Comparison of ENCODE assay signal across 25 cellular contexts in the genomic region with DNA sequence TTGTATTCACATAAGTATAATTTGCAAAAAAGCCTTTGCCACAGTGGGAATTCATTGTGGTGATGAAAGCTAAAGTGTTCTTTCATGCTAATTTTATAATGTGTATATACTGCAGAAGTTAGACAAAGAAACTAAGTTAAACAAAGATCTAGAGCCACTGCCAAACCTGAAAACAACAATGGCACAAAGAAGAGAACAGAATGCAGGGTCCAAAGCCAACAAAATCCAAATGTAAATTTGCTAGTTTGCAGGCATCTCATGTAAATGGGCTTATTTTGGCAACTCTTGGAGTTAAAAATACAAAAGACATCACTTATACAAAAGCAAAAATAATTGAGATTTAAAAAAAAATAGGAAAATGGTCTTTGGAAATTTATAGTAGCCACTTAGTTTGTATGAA.
DNase-seq lines count a peak whose midpoint lies in the region; ATAC-seq, FAIRE-seq and TF ChIP-seq lines count a peak whose summit lies in the region.
"Had no signal": no experiment of that assay in that cellular context is flagged by ENCODE, and none has a peak within 500 bp of the region (broad histone marks: within the 10 kb centered on the region; RNA-seq: fewer than 3 reads in every experiment).

No MANE protein-coding gene starts in this region.

- peaks cover 24% of the 10 kb centered on the region for H3K36me3 Mint-ChIP-seq in brain

- H3K4me3 ChIP-seq in A549 = no peak overlapping the region
- no peak overlapping the region for H3K4me3 ChIP-seq in HUES64 (ENCODE audit: low read length)
- H3K4me3 ChIP-seq: BLaER1 treated with 17β-estradiol and CSF1 and Interleukin-3, amounts not matched to agents 10 nM and 100 nM had no signal

- H3K9me3 ChIP-seq in A549 = no peaks in the 10 kb centered on the region
- H3K9me3 ChIP-seq in HUES64 (ENCODE audit: insufficient read depth, low read depth, low read length) = no peaks in the 10 kb centered on the region
- H3K9me3 ChIP-seq: SK-N-SH had no signal

- TF ChIP-seq CTCF in A549 (IDR thresholded peaks at IDR 0.05) (no peak), brain (conservative IDR thresholded peaks at IDR 0.05) (no peak)

- peaks cover 88% of the 10 kb centered on the region for H3K4me1 Mint-ChIP-seq in brain

- no peak for DNase-seq in A549 (ENCODE audit: low read depth in 1 of 2, low spot score in 1 of 2)
- DNase-seq in T1000 (lab: John Stamatoyannopoulos, UW) = no peak
- DNase-seq in NCI-H2227 treated with DMSO at 0.1 percent for 48 hours (lab: John Stamatoyannopoulos, UW) = no peak
- no peak for DNase-seq in central memory CD4-positive, alpha-beta T cell
- no peak for DNase-seq in D341Med (ENCODE audit: low spot score)
- DNase-seq: 8988T; CD8-positive, alpha-beta memory T cell; DMS 273 treated with DMSO at 0.1 percent for 48 hours; GF-D8; MV-4-11; NCI-H1436 treated with DMSO at 0.1 percent for 48 hours; NCI-H2029 treated with DMSO at 0.1 percent for 48 hours; NCI-H510A treated with DMSO at 0.1 percent for 48 hours; NCI-H82; SK-N-SH had no signal

- no peak overlapping the region for H3K4me2 ChIP-seq in A549
- H3K4me2 ChIP-seq: BLaER1 treated with 17β-estradiol and CSF1 and Interleukin-3, amounts not matched to agents 10 nM and 100 nM; SK-N-SH had no signal

- H3K9me3 Mint-ChIP-seq in brain = peaks cover 2 to 13% (median 10%) of the 10 kb centered on the region in 5 experiments
- H3K9me3 Mint-ChIP-seq: CD8-positive, alpha-beta memory T cell had no signal

- no peaks in the 10 kb centered on the region for H3K36me3 ChIP-seq in HUES64 (ENCODE audit: insufficient read depth, low read length)

- CTCF ChIA-PET in A549 (lab: Yijun Ruan, JAX) = interaction anchor here (0.6 to 1.8 kb wide), 3 partner anchors 9 to 1512 kb away, joined by 3 to 7 read pairs (median 4); no protein-coding TSS in a partner anchor

- no peaks in the 10 kb centered on the region for H3K27me3 ChIP-seq in HUES64 (ENCODE audit: insufficient read depth, low read length)
- no peaks in the 10 kb centered on the region for H3K27me3 ChIP-seq in layer of hippocampus (ENCODE audit: control insufficient read depth, insufficient read depth, low read length)
- H3K27me3 ChIP-seq: BLaER1 treated with 17β-estradiol and CSF1 and Interleukin-3, amounts not matched to agents 10 nM and 100 nM had no signal

- ATAC-seq in A549 = no peak
- ATAC-seq: Panc1, Right ventricle myocardium inferior had no signal

- H3K27me3 Mint-ChIP-seq in brain = no peaks in the 10 kb centered on the region
- H3K27me3 Mint-ChIP-seq: CD8-positive, alpha-beta memory T cell had no signal

- FAIRE-seq in A549 (lab: Jason Lieb, UNC) = peak; percentile 28
- FAIRE-seq: GM12891, GM18507, HTR-8/SVneo had no signal

- no peak for TF ChIP-seq POLR2A in A549 (IDR thresholded peaks at IDR 0.05; ENCODE audit: low read length)

- no peaks in the 10 kb centered on the region for H3K4me1 ChIP-seq in A549
- H3K4me1 ChIP-seq in HUES64 (ENCODE audit: insufficient read depth, low read length) = peaks cover 52% of the 10 kb centered on the region

- TF ChIP-seq EP300 in A549 (IDR thresholded peaks at IDR 0.05) = no peak

- H3K27ac ChIP-seq in A549 = no peak overlapping the region
- H3K27ac ChIP-seq in HUES64 (ENCODE audit: low read depth, low read length) = 0 out of 2 replicates have a peak overlapping the region, but pooled peaks have one; percentile 31
- H3K27ac ChIP-seq in layer of hippocampus (ENCODE audit: low read depth, low read length) = peak overlapping the region; percentile 53
- H3K27ac ChIP-seq: BLaER1 treated with 17β-estradiol and CSF1 and Interleukin-3, amounts not matched to agents 10 nM and 100 nM; HL-60 had no signal

- H3K4me3 Mint-ChIP-seq in brain = peak overlapping the region in 1 of 5 experiments; percentile 53
- H3K4me3 Mint-ChIP-seq: CD8-positive, alpha-beta memory T cell had no signal

- no peak for TF ChIP-seq RAD21 in A549 (conservative IDR thresholded peaks at IDR 0.05 in 1 of 2, IDR thresholded peaks at IDR 0.05 in 1 of 2)

- POLR2A ChIA-PET in A549 (lab: Yijun Ruan, JAX) = no interaction called here

- no peak overlapping the region for H3K9ac ChIP-seq in HUES64 (ENCODE audit: low read depth, low read length)
- H3K9ac ChIP-seq: BLaER1 treated with 17β-estradiol and CSF1 and Interleukin-3, amounts not matched to agents 10 nM and 100 nM; SK-N-SH had no signal

- peak overlapping the region in 3 of 5 experiments; percentile 32 to 75 (median 48) for H3K27ac Mint-ChIP-seq in brain
- H3K27ac Mint-ChIP-seq: CD8-positive, alpha-beta memory T cell had no signal

TF ChIP-seq in A549, 52 proteins besides CTCF, POLR2A, EP300 and RAD21:
- TF ChIP-seq RARB (CRISPR knock-in tag; IDR thresholded peaks at IDR 0.05) = no peak
- TF ChIP-seq POLR2AphosphoS2 (conservative IDR thresholded peaks at IDR 0.05; ENCODE audit: low read length) = no peak
- TF ChIP-seq GATA3 (IDR thresholded peaks at IDR 0.05; ENCODE audit: borderline replicate concordance) = no peak
- TF ChIP-seq TP53 (CRISPR knock-in tag; IDR thresholded peaks at IDR 0.05) = no peak
- no peak for TF ChIP-seq ZSCAN20 (CRISPR knock-in tag; IDR thresholded peaks at IDR 0.05)
- no peak for TF ChIP-seq HOXB13 (CRISPR knock-in tag; IDR thresholded peaks at IDR 0.05; ENCODE audit: low read depth)
- TF ChIP-seq HEYL (CRISPR knock-in tag; IDR thresholded peaks at IDR 0.05) = no peak
- TF ChIP-seq RNF2 (IDR thresholded peaks at IDR 0.05; ENCODE audit: borderline replicate concordance, low read depth) = no peak
- no peak for TF ChIP-seq CBX8 (IDR thresholded peaks at IDR 0.05)
- TF ChIP-seq HOXA7 (CRISPR knock-in tag; IDR thresholded peaks at IDR 0.05) = no peak
- TF ChIP-seq, protein P1, sequence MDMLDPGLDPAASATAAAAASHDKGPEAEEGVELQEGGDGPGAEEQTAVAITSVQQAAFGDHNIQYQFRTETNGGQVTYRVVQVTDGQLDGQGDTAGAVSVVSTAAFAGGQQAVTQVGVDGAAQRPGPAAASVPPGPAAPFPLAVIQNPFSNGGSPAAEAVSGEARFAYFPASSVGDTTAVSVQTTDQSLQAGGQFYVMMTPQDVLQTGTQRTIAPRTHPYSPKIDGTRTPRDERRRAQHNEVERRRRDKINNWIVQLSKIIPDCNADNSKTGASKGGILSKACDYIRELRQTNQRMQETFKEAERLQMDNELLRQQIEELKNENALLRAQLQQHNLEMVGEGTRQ (IDR thresholded peaks at IDR 0.05) = no peak
- TF ChIP-seq NPAS2 (CRISPR knock-in tag; IDR thresholded peaks at IDR 0.05; ENCODE audit: borderline replicate concordance) = no peak
- TF ChIP-seq CHD4 (IDR thresholded peaks at IDR 0.05; ENCODE audit: borderline replicate concordance) = no peak
- TF ChIP-seq, protein P2, sequence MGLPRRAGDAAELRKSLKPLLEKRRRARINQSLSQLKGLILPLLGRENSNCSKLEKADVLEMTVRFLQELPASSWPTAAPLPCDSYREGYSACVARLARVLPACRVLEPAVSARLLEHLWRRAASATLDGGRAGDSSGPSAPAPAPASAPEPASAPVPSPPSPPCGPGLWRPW (IDR thresholded peaks at IDR 0.05) = no peak
- TF ChIP-seq KDM5A (IDR thresholded peaks at IDR 0.05) = no peak
- TF ChIP-seq, protein P3, sequence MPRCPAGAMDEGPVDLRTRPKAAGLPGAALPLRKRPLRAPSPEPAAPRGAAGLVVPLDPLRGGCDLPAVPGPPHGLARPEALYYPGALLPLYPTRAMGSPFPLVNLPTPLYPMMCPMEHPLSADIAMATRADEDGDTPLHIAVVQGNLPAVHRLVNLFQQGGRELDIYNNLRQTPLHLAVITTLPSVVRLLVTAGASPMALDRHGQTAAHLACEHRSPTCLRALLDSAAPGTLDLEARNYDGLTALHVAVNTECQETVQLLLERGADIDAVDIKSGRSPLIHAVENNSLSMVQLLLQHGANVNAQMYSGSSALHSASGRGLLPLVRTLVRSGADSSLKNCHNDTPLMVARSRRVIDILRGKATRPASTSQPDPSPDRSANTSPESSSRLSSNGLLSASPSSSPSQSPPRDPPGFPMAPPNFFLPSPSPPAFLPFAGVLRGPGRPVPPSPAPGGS (IDR thresholded peaks at IDR 0.05) = no peak
- TF ChIP-seq CEBPB (IDR thresholded peaks at IDR 0.05) = no peak

Comparison
In these comparisons a context has a peak if more than half of its experiments do, and no peak if none do; other contexts are left out.
1. H3K27ac ChIP-seq: peak in HUES64 (single experiment) and layer of hippocampus (single experiment); none in A549 (0 of 2).